In the genomic region with DNA sequence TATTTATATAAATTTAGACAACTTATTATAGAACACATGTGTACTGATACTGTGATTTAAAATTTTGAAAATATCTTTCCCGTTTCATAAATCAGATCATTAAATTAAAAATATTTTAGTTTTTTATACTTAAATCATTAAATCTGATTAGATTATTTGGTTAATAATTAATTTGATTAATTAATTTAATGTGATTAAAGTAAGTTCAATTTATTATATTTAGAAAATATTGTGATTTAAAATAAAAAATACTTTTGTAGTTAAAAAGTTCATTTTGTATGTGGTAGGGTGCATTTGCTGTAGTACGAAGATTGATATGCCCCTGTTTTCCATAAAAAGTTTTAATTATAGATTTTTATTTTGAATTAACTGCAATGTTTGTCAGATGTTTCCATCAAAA, we compare ENCODE assay signal across 29 cellular contexts.
"Had no signal": no experiment of that assay in that cellular context is flagged by ENCODE, and none has a peak within 500 bp of the region (broad histone marks: within the 10 kb centered on the region; RNA-seq: fewer than 3 reads in every experiment).

No MANE protein-coding gene starts in this region.

- H3K27ac ChIP-seq: hepatocyte, left lung, lower lobe of right lung, neural progenitor cell, neutrophil, right atrium auricular region, right lobe of liver, stomach, testis, thyroid gland, transverse colon, upper lobe of left lung, vagina had no signal

- H3K4me1 Mint-ChIP-seq: mesothelial cell of epicardium; naive B cell; natural killer cell; nephron progenitor cell; neural progenitor cell; stimulated activated naive B cell treated with anti-CD40 and anti-IgM and Interleukin-4, amounts not matched to agents 10 μg/mL and 1 μg/mL and 100 μg/mL, for 72 hours had no signal

- H3K9me3 ChIP-seq: lower lobe of right lung, neutrophil, right atrium auricular region, testis, thyroid gland, transverse colon, upper lobe of left lung, vagina had no signal

- H3K27ac Mint-ChIP-seq: mesothelial cell of epicardium; naive B cell; natural killer cell; nephron progenitor cell; neural progenitor cell; progenitor cell of endocrine pancreas; stimulated activated naive B cell treated with anti-CD40 and anti-IgM and Interleukin-4, amounts not matched to agents 10 μg/mL and 1 μg/mL and 100 μg/mL, for 72 hours had no signal

- FAIRE-seq: keratinocyte had no signal

- DNase-seq: left colon; left lung; lower lobe of right lung; mammary epithelial cell; mesendoderm; naive B cell; natural killer cell; nephron progenitor cell; occipital lobe; right lobe of liver; stimulated activated CD4-positive, alpha-beta T cell treated with anti-CD3 and anti-CD28 coated beads, Interleukin-12 subunit alpha, Interleukin-12 subunit beta, amount 100 ng/mL, for 4 hours; stimulated activated CD4-positive, alpha-beta T cell treated with anti-CD3 and anti-CD28 coated beads, Interleukin-15, amount 100 ng/mL, for 24 hours; stimulated activated CD4-positive, alpha-beta T cell treated with anti-CD3 and anti-CD28 coated beads, Interleukin-2, amount 100 ng/mL, for 24 hours; stimulated activated CD4-positive, alpha-beta T cell treated with anti-CD3 and anti-CD28 coated beads, Interleukin-4, amount 100 ng/mL, for 1 hour; stimulated activated naive B cell treated with anti-CD40 and anti-IgM and Interleukin-4, amounts not matched to agents 10 μg/mL and 1 μg/mL and 100 μg/mL, for 72 hours; stimulated activated naive CD8-positive, alpha-beta T cell treated with anti-CD3 and anti-CD28 coated beads, Interleukin-15, Interleukin-2, amounts not matched to agents 100 U/mL and 50 U/mL, for 24 hours; stomach; testis; thyroid gland; transverse colon; upper lobe of left lung had no signal

- H3K36me3 ChIP-seq: left lung, lower lobe of right lung, neural progenitor cell, neutrophil, right atrium auricular region, right lobe of liver, stomach, thyroid gland, transverse colon, upper lobe of left lung, vagina had no signal

- H3K4me3 ChIP-seq: hepatocyte, left lung, lower lobe of right lung, neural progenitor cell, right atrium auricular region, right lobe of liver, stomach, testis, thyroid gland, transverse colon, upper lobe of left lung, vagina had no signal

- H3K27me3 Mint-ChIP-seq: naive B cell; progenitor cell of endocrine pancreas; stimulated activated naive B cell treated with anti-CD40 and anti-IgM and Interleukin-4, amounts not matched to agents 10 μg/mL and 1 μg/mL and 100 μg/mL, for 72 hours had no signal

- H3K4me3 Mint-ChIP-seq: mesothelial cell of epicardium; naive B cell; natural killer cell; nephron progenitor cell; neural progenitor cell; stimulated activated naive B cell treated with anti-CD40 and anti-IgM and Interleukin-4, amounts not matched to agents 10 μg/mL and 1 μg/mL and 100 μg/mL, for 72 hours had no signal

- H3K27me3 ChIP-seq: hepatocyte, left lung, neural progenitor cell, neutrophil, right atrium auricular region, right lobe of liver, stomach, testis, thyroid gland, transverse colon, upper lobe of left lung, vagina had no signal

- H3K36me3 Mint-ChIP-seq: naive B cell; neural progenitor cell; stimulated activated naive B cell treated with anti-CD40 and anti-IgM and Interleukin-4, amounts not matched to agents 10 μg/mL and 1 μg/mL and 100 μg/mL, for 72 hours had no signal

- ATAC-seq: left colon; left lung; lower lobe of right lung; natural killer cell; right lobe of liver; stimulated activated naive B cell treated with anti-CD40 and anti-IgM and Interleukin-4, amounts not matched to agents 10 μg/mL and 1 μg/mL and 100 μg/mL, for 72 hours; stimulated activated naive CD8-positive, alpha-beta T cell treated with anti-CD3 and anti-CD28 coated beads, Interleukin-15, Interleukin-2, amounts not matched to agents 100 U/mL and 50 U/mL, for 24 hours had no signal

- H3K4me1 ChIP-seq: left lung, lower lobe of right lung, neural progenitor cell, right atrium auricular region, right lobe of liver, stomach, testis, thyroid gland, transverse colon, upper lobe of left lung, vagina had no signal
